Comparison of ENCODE assay signal across 11 cellular contexts in genomic region chr3:66497288-66497972, GRCh38. TPM values are rescaled to one million over a fixed set of nuclear protein-coding genes. Genes with fewer than 3 reads are reported as not detected.
DNase-seq lines count a peak whose midpoint lies in the region; TF ChIP-seq lines count a peak whose summit lies in the region.
"Had no signal": no experiment of that assay in that cellular context is flagged by ENCODE, and none has a peak within 500 bp of the region (broad histone marks: within the 10 kb centered on the region; RNA-seq: fewer than 3 reads in every experiment).

No MANE protein-coding gene starts in this region.

- DNase-seq in SK-N-MC (ENCODE audit: low read depth, low spot score) (no peak), esophagus muscularis mucosa (ENCODE audit: extremely low spot score) (no peak), smooth muscle cell (lab: John Stamatoyannopoulos, UW; ENCODE audit: unreplicated experiment) (no peak), SK-N-DZ (ENCODE audit: low spot score) (no peak), immature natural killer cell (no peak), inferior parietal cortex (ENCODE audit: extremely low spot score) (no peak)
- DNase-seq: GM23248; NCI-H187 treated with DMSO at 0.1 percent for 48 hours; SK-N-SH; stimulated activated naive B cell treated with anti-CD40 and anti-IgM and Interleukin-4, amounts not matched to agents 10 μg/mL and 1 μg/mL and 100 μg/mL, for 72 hours had no signal

- H3K4me1 ChIP-seq in HEK293 (ENCODE audit: control insufficient read depth, insufficient read depth, low read length) (peaks cover 38% of the 10 kb centered on the region), esophagus muscularis mucosa (peaks cover 59 to 76% (median 74%) of the 10 kb centered on the region in 4 donors), smooth muscle cell (ENCODE audit: low read depth) (peaks cover 68% of the 10 kb centered on the region)

- peaks cover 0 to 2% (median 0%) of the 10 kb centered on the region in 6 donors for H3K9me3 Mint-ChIP-seq in immature natural killer cell
- H3K9me3 Mint-ChIP-seq: stimulated activated naive B cell treated with anti-CD40 and anti-IgM and Interleukin-4, amounts not matched to agents 10 μg/mL and 1 μg/mL and 100 μg/mL, for 72 hours had no signal

- WGBS in esophagus muscularis mucosa: 49% methylated on average over 5 of the region's 5 CpGs
- 50% methylated on average over 5 of the region's 5 CpGs for WGBS in smooth muscle cell (ENCODE audit: low lambda C conversion rate)

- no peak for TF ChIP-seq CTCF in HEK293 (tag by site-specific recombination; IDR thresholded peaks at IDR 0.05)
- TF ChIP-seq CTCF in esophagus muscularis mucosa (IDR thresholded peaks at IDR 0.05): no peak
- no peak for TF ChIP-seq CTCF in smooth muscle cell (IDR thresholded peaks at IDR 0.05; ENCODE audit: borderline replicate concordance, insufficient read depth, poor library complexity, severe bottlenecking)

- peaks cover 9 to 13% (median 10%) of the 10 kb centered on the region in 3 donors for H3K27me3 Mint-ChIP-seq in immature natural killer cell (ENCODE audit: low read depth in 3 of 3)

- TF ChIP-seq POLR2A in esophagus muscularis mucosa (IDR thresholded peaks at IDR 0.05; ENCODE audit: low read depth): no peak

- TF ChIP-seq EP300 in esophagus muscularis mucosa (IDR thresholded peaks at IDR 0.05): no peak

- peaks cover 31 to 45% of the 10 kb centered on the region in 2 donors for H3K4me1 Mint-ChIP-seq in immature natural killer cell

- POLR2A ChIA-PET in HEK293 (lab: Yijun Ruan, JAX): no interaction called here

- H3K27ac ChIP-seq in HEK293 (ENCODE audit: extremely low read depth, low read depth, low read length): 0 out of 2 replicates have a peak overlapping the region, but pooled peaks have one; percentile 25
- no peak overlapping the region for H3K27ac ChIP-seq in SK-N-MC
- H3K27ac ChIP-seq in esophagus muscularis mucosa (replicated peaks in 1 of 4): peak overlapping the region; percentile 96 to 99 (median 97)
- no peak overlapping the region for H3K27ac ChIP-seq in smooth muscle cell (ENCODE audit: low read depth)
- H3K27ac ChIP-seq: GM23248 had no signal

- H4K20me1 ChIP-seq in smooth muscle cell (ENCODE audit: low read depth): peaks cover 70% of the 10 kb centered on the region

- no peak overlapping the region for H3K4me3 Mint-ChIP-seq in immature natural killer cell
- H3K4me3 Mint-ChIP-seq: stimulated activated naive B cell treated with anti-CD40 and anti-IgM and Interleukin-4, amounts not matched to agents 10 μg/mL and 1 μg/mL and 100 μg/mL, for 72 hours had no signal

- peaks cover 67% of the 10 kb centered on the region for H3K79me2 ChIP-seq in smooth muscle cell (ENCODE audit: low read depth)

- no peak overlapping the region for H3K27ac Mint-ChIP-seq in immature natural killer cell
- H3K27ac Mint-ChIP-seq: stimulated activated naive B cell treated with anti-CD40 and anti-IgM and Interleukin-4, amounts not matched to agents 10 μg/mL and 1 μg/mL and 100 μg/mL, for 72 hours had no signal

- H3K4me2 ChIP-seq in smooth muscle cell: peak overlapping the region; percentile 93
- H3K4me2 ChIP-seq: SK-N-SH had no signal

- H3K27me3 ChIP-seq in esophagus muscularis mucosa: no peaks in the 10 kb centered on the region
- H3K27me3 ChIP-seq in smooth muscle cell (ENCODE audit: low read depth): peaks cover 13% of the 10 kb centered on the region

- H3K4me3 ChIP-seq in HEK293 (ENCODE audit: low read depth, low read length) (no peak overlapping the region), SK-N-MC (peak overlapping the region; percentile 82), esophagus muscularis mucosa (peak overlapping the region; percentile 89 to 100 (median 91)), smooth muscle cell (peak overlapping the region; percentile 82)
- H3K4me3 ChIP-seq: GM23248 had no signal

- no peaks in the 10 kb centered on the region for H3K36me3 ChIP-seq in HEK293 (ENCODE audit: control insufficient read depth in 2 of 2, insufficient read depth in 1 of 2, low read length in 2 of 2)
- H3K36me3 ChIP-seq in SK-N-MC (ENCODE audit: insufficient read depth, low read length): no peaks in the 10 kb centered on the region
- no peaks in the 10 kb centered on the region for H3K36me3 ChIP-seq in esophagus muscularis mucosa
- H3K36me3 ChIP-seq in smooth muscle cell (ENCODE audit: low read depth): no peaks in the 10 kb centered on the region

- no peaks in the 10 kb centered on the region for H3K9me3 ChIP-seq in HEK293 (ENCODE audit: control insufficient read depth, insufficient read depth, low read depth, low read length)
- H3K9me3 ChIP-seq in SK-N-MC (ENCODE audit: low read depth, low read length): no peaks in the 10 kb centered on the region
- H3K9me3 ChIP-seq in esophagus muscularis mucosa: no peaks in the 10 kb centered on the region
- H3K9me3 ChIP-seq in smooth muscle cell (replicated peaks; ENCODE audit: low read depth): no peaks in the 10 kb centered on the region
- H3K9me3 ChIP-seq: SK-N-SH had no signal

- H2AFZ ChIP-seq in smooth muscle cell (ENCODE audit: low read depth): no peak overlapping the region
- H2AFZ ChIP-seq: GM23248 had no signal

- intact Hi-C loops in esophagus muscularis mucosa (cut with DNase I): no loop called here

- no peak overlapping the region for H3K9ac ChIP-seq in SK-N-MC (ENCODE audit: insufficient read length)
- no peak overlapping the region for H3K9ac ChIP-seq in smooth muscle cell (ENCODE audit: low read depth)
- H3K9ac ChIP-seq: GM23248, SK-N-SH had no signal

- CTCF ChIA-PET in HEK293 (lab: Yijun Ruan, JAX): interaction anchor here (0.6 to 1.2 kb wide), 2 partner anchors 89 to 271 kb away, joined by 3 to 4 read pairs; no protein-coding TSS in a partner anchor

- no peaks in the 10 kb centered on the region for H3F3A ChIP-seq in smooth muscle cell (ENCODE audit: low read depth)

- no peaks in the 10 kb centered on the region for H3K36me3 Mint-ChIP-seq in immature natural killer cell

TF ChIP-seq in HEK293, 187 proteins besides CTCF, POLR2A, EP300 and RAD21 (continues in another document):
- peak; percentile 82 for TF ChIP-seq ZNF362 (tag by site-specific recombination; IDR thresholded peaks at IDR 0.05)
- no peak for TF ChIP-seq GLIS1 (tag by site-specific recombination; IDR thresholded peaks at IDR 0.05)
- no peak for TF ChIP-seq YY2 (tag by site-specific recombination; IDR thresholded peaks at IDR 0.05)
- no peak for TF ChIP-seq ZNF610 (tag by site-specific recombination; IDR thresholded peaks at IDR 0.05; ENCODE audit: borderline replicate concordance)
- TF ChIP-seq ZXDB (tag by site-specific recombination; IDR thresholded peaks at IDR 0.05): peak; percentile 44
- peak; percentile 93 for TF ChIP-seq SCRT1 (tag by site-specific recombination; IDR thresholded peaks at IDR 0.05; ENCODE audit: borderline replicate concordance)
- 0 out of 2 replicates have a peak, but pooled peaks have one; percentile 31 for TF ChIP-seq ZFHX2 (tag by site-specific recombination; conservative IDR thresholded peaks at IDR 0.05)
- TF ChIP-seq ZNF629 (tag by site-specific recombination; IDR thresholded peaks at IDR 0.05): 0 out of 2 replicates have a peak, but pooled peaks have one; percentile 17
- TF ChIP-seq ZNF335 (tag by site-specific recombination; conservative IDR thresholded peaks at IDR 0.05): peak; percentile 43; the same call in 1 of the 2 replicates
- TF ChIP-seq TCF7L2 (IDR thresholded peaks at IDR 0.05; ENCODE audit: borderline replicate concordance, low read depth, low read length): peak; percentile 49; the same call in 1 of the 2 replicates
- TF ChIP-seq FEZF1 (tag by site-specific recombination; IDR thresholded peaks at IDR 0.05): peak; percentile 58
- TF ChIP-seq, protein P1, sequence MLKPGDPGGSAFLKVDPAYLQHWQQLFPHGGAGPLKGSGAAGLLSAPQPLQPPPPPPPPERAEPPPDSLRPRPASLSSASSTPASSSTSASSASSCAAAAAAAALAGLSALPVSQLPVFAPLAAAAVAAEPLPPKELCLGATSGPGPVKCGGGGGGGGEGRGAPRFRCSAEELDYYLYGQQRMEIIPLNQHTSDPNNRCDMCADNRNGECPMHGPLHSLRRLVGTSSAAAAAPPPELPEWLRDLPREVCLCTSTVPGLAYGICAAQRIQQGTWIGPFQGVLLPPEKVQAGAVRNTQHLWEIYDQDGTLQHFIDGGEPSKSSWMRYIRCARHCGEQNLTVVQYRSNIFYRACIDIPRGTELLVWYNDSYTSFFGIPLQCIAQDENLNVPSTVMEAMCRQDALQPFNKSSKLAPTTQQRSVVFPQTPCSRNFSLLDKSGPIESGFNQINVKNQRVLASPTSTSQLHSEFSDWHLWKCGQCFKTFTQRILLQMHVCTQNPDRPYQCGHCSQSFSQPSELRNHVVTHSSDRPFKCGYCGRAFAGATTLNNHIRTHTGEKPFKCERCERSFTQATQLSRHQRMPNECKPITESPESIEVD (tag by site-specific recombination; IDR thresholded peaks at IDR 0.05): peak; percentile 69
- TF ChIP-seq ZNF202 (tag by site-specific recombination; IDR thresholded peaks at IDR 0.05; ENCODE audit: borderline replicate concordance): no peak
- no peak for TF ChIP-seq ZNF785 (tag by site-specific recombination; IDR thresholded peaks at IDR 0.05)
- TF ChIP-seq ZNF843 (tag by site-specific recombination; IDR thresholded peaks at IDR 0.05): peak; percentile 66
- peak; percentile 76; the same call in 1 of the 2 replicates for TF ChIP-seq ZNF664 (tag by site-specific recombination; IDR thresholded peaks at IDR 0.05)

RNA-seq across cellular contexts. Expression of gene LRIG1, which starts 3.4 kb away (rescaled TPM):
- total RNA-seq in esophagus muscularis mucosa (100 to 1,000 TPM in 3 of 4 donors, 10 to 100 TPM in 1; 95.3 to 136 (median 131) TPM), smooth muscle cell (26.5 and 28.1 TPM in 2 replicates)
- polyA plus RNA-seq in smooth muscle cell (22.9 and 31.3 TPM in 2 replicates), immature natural killer cell (1 to 10 TPM; 4.4 to 9.7 (median 4.7) TPM)
- polyA plus RNA-seq in SK-N-DZ (2014; cell fraction: cytosol; rRNA removed): 1.8 and 8.6 TPM in 2 replicates
- polyA plus RNA-seq in SK-N-DZ (2014; cell fraction: nucleus; rRNA removed): 2.1 and 3.5 TPM in 2 replicates

Comparison
In these comparisons a context has a peak if more than half of its experiments do, and no peak if none do; other contexts are left out.
1. H3K27ac ChIP-seq: peak in HEK293 (single experiment) and esophagus muscularis mucosa (4 of 4); none in SK-N-MC (single experiment) and smooth muscle cell (single experiment).